8 cellular contexts compared by ENCODE assay signal in the genomic region with DNA sequence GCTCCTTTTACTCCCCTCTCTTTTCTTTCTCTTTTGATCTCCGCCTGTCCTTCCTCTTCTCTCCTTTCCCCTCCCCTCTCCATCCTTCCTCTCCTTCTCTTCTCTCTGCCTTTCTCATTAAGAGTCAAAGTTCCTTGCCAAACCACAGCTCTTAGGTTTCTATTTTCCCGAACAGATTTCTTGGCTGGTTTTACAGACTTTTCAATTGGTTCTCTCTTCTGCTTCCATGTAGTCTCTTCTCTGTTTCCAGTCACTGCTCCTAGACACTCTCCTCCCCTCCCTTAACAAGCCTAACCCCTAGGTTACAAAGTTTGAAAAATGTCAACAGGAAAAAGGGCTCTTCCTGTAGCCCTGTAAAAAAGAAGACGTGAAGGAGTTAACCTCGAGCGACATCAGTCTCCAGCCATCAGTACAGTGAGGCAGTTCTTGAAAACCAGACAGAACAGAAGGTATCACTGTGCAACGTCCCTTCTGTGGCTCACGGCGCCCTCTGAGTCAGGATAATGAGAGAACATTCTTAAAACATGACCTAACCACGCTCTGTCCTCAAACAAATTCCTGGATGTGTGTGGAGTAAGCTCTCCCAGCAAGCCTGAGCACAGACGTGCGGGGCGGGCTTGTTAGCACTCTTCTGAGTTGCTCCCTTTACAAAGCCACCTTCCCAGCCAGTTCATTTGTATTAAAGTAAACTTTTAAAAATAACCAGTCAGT. TPM values are rescaled to one million over a fixed set of nuclear protein-coding genes. Genes with fewer than 3 reads are reported as not detected.
DNase-seq lines count a peak whose midpoint lies in the region; ATAC-seq, FAIRE-seq and TF ChIP-seq lines count a peak whose summit lies in the region.

No MANE protein-coding gene starts in this region.

- H2AK5ac ChIP-seq in H1 (ENCODE audit: low read depth, low read length) = no peak overlapping the region

- no peak overlapping the region for H4K8ac ChIP-seq in H1 (ENCODE audit: extremely low read depth, insufficient read depth, low read length)

- TF ChIP-seq CTCF in H1 (IDR thresholded peaks at IDR 0.05; ENCODE audit: control extremely low read depth in 1 of 3, insufficient read depth in 1 of 3, low read depth in 1 of 3, low read length in 3 of 3) (no peak), mucosa of descending colon (IDR thresholded peaks at IDR 0.05) (no peak)

- 61% methylated on average over 12 of the region's 12 CpGs; no CpG with 5 or more reads in 1 of the 2 experiments for WGBS in H1 (ENCODE audit: extremely low coverage in 1 of 2, insufficient coverage in 1 of 2, insufficient read length in 1 of 2, insufficient replicate concordance in 2 of 2, low coverage in 1 of 2, low lambda C conversion rate in 2 of 2, missing lambda C conversion rate in 1 of 2), 2 experiments
- WGBS in small intestine, 3 donors = 24 to 52% (median 38%) methylated on average over 12 of the region's 12 CpGs

- H2BK12ac ChIP-seq in H1 (ENCODE audit: low read depth, low read length) = no peak overlapping the region

- no peak overlapping the region for H3K4ac ChIP-seq in H1 (replicated peaks; ENCODE audit: insufficient read length, low read depth, low read length)

- H3K27ac ChIP-seq in H1 (ENCODE audit: low read depth, low read length) (no peak overlapping the region), small intestine (ENCODE audit: low read depth in 1 of 2, low read length in 1 of 2) (peak overlapping the region in 1 of 2 donors; percentile 70)

- no peak for TF ChIP-seq RAD21 in H1 (IDR thresholded peaks at IDR 0.05 in 1 of 2, conservative IDR thresholded peaks at IDR 0.05 in 1 of 2; ENCODE audit: low read depth in 2 of 2, low read length in 2 of 2)

- POLR2A ChIA-PET in H1 (lab: Charles Lee; ENCODE audit: partially characterized antibody) = interaction anchor here (1.0 kb wide), 1 partner anchor 148 kb away, joined by 3 read pairs; no protein-coding TSS in a partner anchor

- no peak overlapping the region for H3K56ac ChIP-seq in H1 (replicated peaks; ENCODE audit: insufficient read length, low read depth, low read length)

- no peaks in the 10 kb centered on the region for H3K79me2 ChIP-seq in H1 (ENCODE audit: control insufficient read depth in 1 of 2, insufficient read depth in 2 of 2, low read length in 2 of 2)

- peak; percentile 71 for ATAC-seq in mucosa of descending colon
- no peak for ATAC-seq in GM21723 (IDR thresholded peaks at IDR 0.05; ENCODE audit: unreplicated experiment)

- in situ Hi-C loops in Caki2 (cut with HindIII; ENCODE audit: low pct_unique_long_range_greater_than_20kb, low sequenced_read_pairs) = no loop called here

- H3K9me3 ChIP-seq in H1 (ENCODE audit: insufficient read depth in 2 of 2, low read depth in 1 of 2, low read length in 1 of 2) (no peaks in the 10 kb centered on the region), mucosa of descending colon (no peaks in the 10 kb centered on the region), small intestine (ENCODE audit: control insufficient read depth, low read depth) (no peaks in the 10 kb centered on the region)

- no peak overlapping the region for H2BK20ac ChIP-seq in H1 (ENCODE audit: low read length)

- no peak overlapping the region for H4K91ac ChIP-seq in H1 (replicated peaks; ENCODE audit: insufficient read length, low read length)

- no peak overlapping the region for H3K14ac ChIP-seq in H1 (ENCODE audit: insufficient read length)

- no peak overlapping the region for H3K18ac ChIP-seq in H1 (ENCODE audit: extremely low read depth, low read length)

- intact Hi-C loops in mucosa of descending colon (cut with DNase I, micrococcal nuclease) = no loop called here

- DNase-seq in Caki2 (ENCODE audit: low read depth) = peak; percentile 93
- peak; percentile 20 for DNase-seq in NCI-H2107 treated with DMSO at 0.1 percent for 48 hours (lab: John Stamatoyannopoulos, UW; ENCODE audit: unreplicated experiment)
- no peak for DNase-seq in H1 (ENCODE audit: low read depth in 1 of 2, low spot score in 2 of 2)
- peak in 2 of 3 donors; percentile 12 to 63 for DNase-seq in mucosa of descending colon
- no peak for DNase-seq in activated T-cell treated with anti-CD3 and anti-CD28 coated beads, Interleukin-2, amount 50 U/mL, for 48 hours
- DNase-seq in stimulated activated CD4-positive, alpha-beta T cell treated with anti-CD3 and anti-CD28 coated beads, Interleukin-12 subunit alpha, Interleukin-12 subunit beta, amount 100 ng/mL, for 4 hours = no peak
- no peak for DNase-seq in small intestine

- no peak for FAIRE-seq in H1 (lab: Jason Lieb, UNC)
- FAIRE-seq in small intestine (lab: Jason Lieb, UNC) = no peak

- H3K23me2 ChIP-seq in H1 (ENCODE audit: low read depth, low read length) = no peaks in the 10 kb centered on the region

- H3K4me1 ChIP-seq in H1 (replicated peaks in 1 of 4; ENCODE audit: control insufficient read depth in 3 of 4, insufficient read depth in 4 of 4, low read length in 3 of 4) (peaks cover 0 to 9% (median 2%) of the 10 kb centered on the region in 4 experiments; a peak in 2 of 7 replicates), mucosa of descending colon (ENCODE audit: low read depth) (no peaks in the 10 kb centered on the region), small intestine (ENCODE audit: control insufficient read depth in 2 of 2, insufficient read depth in 1 of 2, low read depth in 1 of 2, low read length in 1 of 2) (no peaks in the 10 kb centered on the region)

- H3K4me2 ChIP-seq in H1 (ENCODE audit: insufficient read depth in 1 of 2, low read depth in 2 of 2, low read length in 2 of 2) = no peak overlapping the region

- H2AFZ ChIP-seq in H1 (ENCODE audit: low read length) = peak overlapping the region; percentile 87

- H4K5ac ChIP-seq in H1 (ENCODE audit: insufficient read length, low read depth, low read length) = no peak overlapping the region

- H2BK15ac ChIP-seq in H1 (ENCODE audit: low read length) = no peak overlapping the region

- CTCF ChIA-PET in H1 (lab: Charles Lee; ENCODE audit: partially characterized antibody) = no interaction called here

- no peak for TF ChIP-seq EP300 in H1 (IDR thresholded peaks at IDR 0.05; ENCODE audit: borderline replicate concordance in 1 of 2, low read depth in 2 of 2, low read length in 2 of 2)

- no peak for TF ChIP-seq POLR2A in H1 (IDR thresholded peaks at IDR 0.05; ENCODE audit: control extremely low read depth in 1 of 2, low read depth in 2 of 2, low read length in 2 of 2)

- no peaks in the 10 kb centered on the region for H3K27me3 ChIP-seq in H1 (replicated peaks in 1 of 4; ENCODE audit: control insufficient read depth in 3 of 4, extremely low read depth in 1 of 4, insufficient read depth in 3 of 4, low read length in 3 of 4)
- no peaks in the 10 kb centered on the region for H3K27me3 ChIP-seq in small intestine (ENCODE audit: control insufficient read depth in 2 of 2, insufficient read depth in 2 of 2, low read length in 2 of 2)

- no peaks in the 10 kb centered on the region for H3K79me1 ChIP-seq in H1 (ENCODE audit: low read depth, low read length)

- no peak overlapping the region for H2BK5ac ChIP-seq in H1 (ENCODE audit: low read depth, low read length)

- H4K20me1 ChIP-seq in H1 (replicated peaks in 1 of 2; ENCODE audit: control insufficient read depth in 1 of 2, insufficient read depth in 2 of 2, low read length in 2 of 2) = no peaks in the 10 kb centered on the region

- H3K36me3 ChIP-seq in H1 (ENCODE audit: control insufficient read depth in 2 of 4, insufficient read depth in 4 of 4, low read length in 3 of 4) (no peaks in the 10 kb centered on the region), mucosa of descending colon (ENCODE audit: low read depth) (no peaks in the 10 kb centered on the region), small intestine (ENCODE audit: control insufficient read depth in 2 of 2, insufficient read depth in 2 of 2, low read length in 2 of 2) (no peaks in the 10 kb centered on the region)

- no peak overlapping the region for H3K9ac ChIP-seq in H1 (replicated peaks in 1 of 4; ENCODE audit: extremely low read depth in 1 of 4, low read depth in 3 of 4, low read length in 3 of 4)

- H3K4me3 ChIP-seq in H1 (ENCODE audit: extremely low read depth in 1 of 4, insufficient read depth in 2 of 4, low read depth in 3 of 4, low read length in 4 of 4) (no peak overlapping the region), mucosa of descending colon (no peak overlapping the region), small intestine (ENCODE audit: low read depth in 1 of 2, low read length in 2 of 2) (no peak overlapping the region)

- H3K23ac ChIP-seq in H1 (ENCODE audit: insufficient read length) = no peak overlapping the region

- no peak overlapping the region for H2BK120ac ChIP-seq in H1 (replicated peaks; ENCODE audit: low read depth, low read length)

TF ChIP-seq in H1, 55 proteins besides CTCF, POLR2A, EP300 and RAD21:
- TF ChIP-seq, protein P1, sequence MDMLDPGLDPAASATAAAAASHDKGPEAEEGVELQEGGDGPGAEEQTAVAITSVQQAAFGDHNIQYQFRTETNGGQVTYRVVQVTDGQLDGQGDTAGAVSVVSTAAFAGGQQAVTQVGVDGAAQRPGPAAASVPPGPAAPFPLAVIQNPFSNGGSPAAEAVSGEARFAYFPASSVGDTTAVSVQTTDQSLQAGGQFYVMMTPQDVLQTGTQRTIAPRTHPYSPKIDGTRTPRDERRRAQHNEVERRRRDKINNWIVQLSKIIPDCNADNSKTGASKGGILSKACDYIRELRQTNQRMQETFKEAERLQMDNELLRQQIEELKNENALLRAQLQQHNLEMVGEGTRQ (IDR thresholded peaks at IDR 0.05; ENCODE audit: low read length) = no peak
- 0 out of 2 replicates have a peak, but pooled peaks have one; percentile 31 for TF ChIP-seq TEAD4 (IDR thresholded peaks at IDR 0.05; ENCODE audit: low read depth, low read length)

RNA-seq across cellular contexts. Expression of gene MARCHF10, which starts 11.6 kb away (rescaled TPM):
- total RNA-seq in Caki2 (2014; rRNA removed; shearing (Covaris generic); ENCODE audit: low replicate concordance) = not detected in 2 replicates
- 0.48 and 1.1 TPM in 2 replicates for total RNA-seq in H1 (2021; fragmentation: NEBNext Ultra II Directional; extraction: Animal tissue kit (Norgen Biotek cat#: 25700))
- 0.73 and 1.3 TPM in 2 replicates for polyA plus RNA-seq in H1 (2011; rRNA removed)
- polyA plus RNA-seq in H1 (2011; cell fraction: cytosol; rRNA removed) = 0.31 TPM
- 0.78 TPM for polyA plus RNA-seq in H1 (2011; cell fraction: nucleus; rRNA removed)
- 0.59 to 1.1 TPM (median 0.63 TPM) in 4 replicates for polyA plus RNA-seq in H1 (2012, experiment 1 of 2)
- polyA plus RNA-seq in H1 (2012, experiment 2 of 2) = 0.81 TPM
- 0.41 TPM for polyA plus RNA-seq in H1 (2013, experiment 1 of 2)
- 0.53 TPM for polyA plus RNA-seq in H1 (2013, experiment 2 of 2)
- 0.32 TPM in 2 replicates for polyA minus RNA-seq in H1 (2011; rRNA and poly(A)+ RNA removed)
- polyA minus RNA-seq in H1 (2011; cell fraction: cytosol; rRNA and poly(A)+ RNA removed) = not detected
- 0.80 TPM for polyA minus RNA-seq in H1 (2011; cell fraction: nucleus; rRNA and poly(A)+ RNA removed)
- total RNA-seq in mucosa of descending colon = under 1 TPM in 1 of 3 donors, not detected in 2; 0.35 TPM
- polyA plus RNA-seq in small intestine = under 1 TPM in 1 of 3 donors, not detected in 2; 0.13 TPM

Comparison
In these comparisons a context has a peak if more than half of its experiments do, and no peak if none do; other contexts are left out.
1. DNase-seq: peak in Caki2 (single experiment), NCI-H2107 treated with DMSO at 0.1 percent for 48 hours (single experiment) and mucosa of descending colon (2 of 3); none in H1 (0 of 2), activated T-cell treated with anti-CD3 and anti-CD28 coated beads, Interleukin-2, amount 50 U/mL, for 48 hours (0 of 2), stimulated activated CD4-positive, alpha-beta T cell treated with anti-CD3 and anti-CD28 coated beads, Interleukin-12 subunit alpha, Interleukin-12 subunit beta, amount 100 ng/mL, for 4 hours (single experiment) and small intestine (single experiment).